In the genomic region with DNA sequence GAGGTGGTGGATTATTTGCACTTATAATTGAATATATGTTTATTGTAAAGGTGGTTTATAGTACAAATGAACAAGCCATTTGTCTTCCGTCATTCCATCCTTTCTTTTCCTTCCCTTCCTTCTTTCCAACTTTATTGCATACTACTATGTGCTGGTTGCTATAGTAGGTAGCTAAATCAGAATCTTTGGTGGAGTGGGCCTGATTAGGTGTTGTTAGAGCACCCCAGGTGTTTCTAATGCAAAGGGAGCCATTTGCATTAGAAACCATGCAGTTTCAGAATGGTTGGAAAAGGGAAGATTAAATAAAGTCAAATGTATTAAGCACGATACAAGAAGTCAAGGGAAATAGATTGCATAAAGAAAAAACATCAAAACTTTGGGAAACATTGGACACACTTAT, we compare ENCODE assay signal across 25 cellular contexts.
"Had no signal": no experiment of that assay in that cellular context is flagged by ENCODE, and none has a peak within 500 bp of the region (broad histone marks: within the 10 kb centered on the region; RNA-seq: fewer than 3 reads in every experiment).

No MANE protein-coding gene starts in this region.

- H3K9me3 ChIP-seq: esophagus muscularis mucosa, heart left ventricle, left lung, lower lobe of right lung, mucosa of descending colon had no signal

- H3K27ac ChIP-seq: coronary artery, dorsolateral prefrontal cortex, esophagus muscularis mucosa, foreskin keratinocyte, gastroesophageal sphincter, heart left ventricle, hepatocyte, left lung, lower lobe of right lung had no signal

- H3K4me2 ChIP-seq: hepatocyte had no signal

- H2AFZ ChIP-seq: hepatocyte had no signal

- H3K27ac Mint-ChIP-seq: mesothelial cell of epicardium; naive B cell; naive thymus-derived CD8-positive, alpha-beta T cell had no signal

- H3K4me3 ChIP-seq: coronary artery, dorsolateral prefrontal cortex, esophagus muscularis mucosa, gastroesophageal sphincter, heart left ventricle, hepatocyte, left lung, lower lobe of right lung, mucosa of descending colon had no signal

- DNase-seq: dermis blood vessel endothelial cell; dorsolateral prefrontal cortex; effector CD4-positive, alpha-beta T cell; effector memory CD4-positive, alpha-beta T cell; foreskin keratinocyte; heart left ventricle; hypothalamus; left cardiac atrium; left ventricle myocardium superior; lower lobe of right lung; mesenchymal stem cell; mucosa of descending colon; naive B cell; naive thymus-derived CD8-positive, alpha-beta T cell had no signal

- FAIRE-seq: colon, endothelial cell of umbilical vein, frontal cortex, islet of Langerhans, keratinocyte had no signal

- H3K4me1 Mint-ChIP-seq: naive B cell; naive thymus-derived CD8-positive, alpha-beta T cell had no signal

- H3K36me3 Mint-ChIP-seq: naive B cell; naive thymus-derived CD8-positive, alpha-beta T cell had no signal

- H3K27me3 ChIP-seq: esophagus muscularis mucosa, gastroesophageal sphincter, heart left ventricle, hepatocyte, left lung had no signal

- H3K79me2 ChIP-seq: hepatocyte had no signal

- H3K36me3 ChIP-seq: esophagus muscularis mucosa, gastroesophageal sphincter, heart left ventricle, left lung, lower lobe of right lung had no signal

- H3K4me1 ChIP-seq: foreskin keratinocyte, gastroesophageal sphincter, left lung, lower lobe of right lung had no signal

- H3K4me3 Mint-ChIP-seq: mesothelial cell of epicardium; naive B cell; naive thymus-derived CD8-positive, alpha-beta T cell had no signal
